In the genomic region with DNA sequence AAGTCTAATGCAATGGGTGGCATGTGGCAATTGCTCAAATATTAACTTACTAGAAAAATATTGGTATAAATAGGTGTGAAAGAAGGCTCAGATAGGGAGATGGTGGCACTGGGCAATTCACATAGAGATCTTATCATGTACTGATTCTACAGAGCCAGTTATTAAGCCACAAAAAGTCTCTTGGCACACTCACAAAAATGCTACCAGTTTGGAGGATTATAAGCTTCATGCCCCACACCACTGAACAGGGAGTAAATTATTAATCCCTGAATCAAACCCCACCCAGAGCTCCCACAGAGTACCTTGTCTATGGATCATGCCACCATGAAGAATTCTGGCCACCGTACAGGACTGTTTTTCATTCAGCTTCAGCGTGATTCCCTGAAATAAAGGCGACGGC, we compare ENCODE assay signal across 2 cellular contexts.
TF ChIP-seq lines count a peak whose summit lies in the region.

No MANE protein-coding gene starts in this region.

TF ChIP-seq in liver, 16 proteins besides CTCF, POLR2A, EP300 and RAD21:
- TF ChIP-seq, protein P1, sequence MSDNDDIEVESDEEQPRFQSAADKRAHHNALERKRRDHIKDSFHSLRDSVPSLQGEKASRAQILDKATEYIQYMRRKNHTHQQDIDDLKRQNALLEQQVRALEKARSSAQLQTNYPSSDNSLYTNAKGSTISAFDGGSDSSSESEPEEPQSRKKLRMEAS (IDR thresholded peaks at IDR 0.05), result peak; percentile 22
- TF ChIP-seq FOXA1 (IDR thresholded peaks at IDR 0.05) (no peak), SP1 (IDR thresholded peaks at IDR 0.05) (peak; percentile 13)

TF ChIP-seq in HepG2, 621 proteins besides CTCF, POLR2A, EP300 and RAD21:
- no peak for TF ChIP-seq CCDC6 (CRISPR knock-in tag; IDR thresholded peaks at IDR 0.05)
- TF ChIP-seq ZMAT3 (CRISPR knock-in tag; conservative IDR thresholded peaks at IDR 0.05), result no peak
- TF ChIP-seq FLYWCH1 (CRISPR knock-in tag; IDR thresholded peaks at IDR 0.05), result no peak
- TF ChIP-seq U2AF1 (optimal IDR thresholded peaks at IDR 0.05; ENCODE audit: low read depth, low read length), result no peak
- TF ChIP-seq, protein P2, sequence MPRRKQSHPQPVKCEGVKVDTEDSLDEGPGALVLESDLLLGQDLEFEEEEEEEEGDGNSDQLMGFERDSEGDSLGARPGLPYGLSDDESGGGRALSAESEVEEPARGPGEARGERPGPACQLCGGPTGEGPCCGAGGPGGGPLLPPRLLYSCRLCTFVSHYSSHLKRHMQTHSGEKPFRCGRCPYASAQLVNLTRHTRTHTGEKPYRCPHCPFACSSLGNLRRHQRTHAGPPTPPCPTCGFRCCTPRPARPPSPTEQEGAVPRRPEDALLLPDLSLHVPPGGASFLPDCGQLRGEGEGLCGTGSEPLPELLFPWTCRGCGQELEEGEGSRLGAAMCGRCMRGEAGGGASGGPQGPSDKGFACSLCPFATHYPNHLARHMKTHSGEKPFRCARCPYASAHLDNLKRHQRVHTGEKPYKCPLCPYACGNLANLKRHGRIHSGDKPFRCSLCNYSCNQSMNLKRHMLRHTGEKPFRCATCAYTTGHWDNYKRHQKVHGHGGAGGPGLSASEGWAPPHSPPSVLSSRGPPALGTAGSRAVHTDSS (CRISPR knock-in tag; conservative IDR thresholded peaks at IDR 0.05), result no peak
- TF ChIP-seq KLF13 (CRISPR knock-in tag; IDR thresholded peaks at IDR 0.05), result no peak
- TF ChIP-seq, protein P3, sequence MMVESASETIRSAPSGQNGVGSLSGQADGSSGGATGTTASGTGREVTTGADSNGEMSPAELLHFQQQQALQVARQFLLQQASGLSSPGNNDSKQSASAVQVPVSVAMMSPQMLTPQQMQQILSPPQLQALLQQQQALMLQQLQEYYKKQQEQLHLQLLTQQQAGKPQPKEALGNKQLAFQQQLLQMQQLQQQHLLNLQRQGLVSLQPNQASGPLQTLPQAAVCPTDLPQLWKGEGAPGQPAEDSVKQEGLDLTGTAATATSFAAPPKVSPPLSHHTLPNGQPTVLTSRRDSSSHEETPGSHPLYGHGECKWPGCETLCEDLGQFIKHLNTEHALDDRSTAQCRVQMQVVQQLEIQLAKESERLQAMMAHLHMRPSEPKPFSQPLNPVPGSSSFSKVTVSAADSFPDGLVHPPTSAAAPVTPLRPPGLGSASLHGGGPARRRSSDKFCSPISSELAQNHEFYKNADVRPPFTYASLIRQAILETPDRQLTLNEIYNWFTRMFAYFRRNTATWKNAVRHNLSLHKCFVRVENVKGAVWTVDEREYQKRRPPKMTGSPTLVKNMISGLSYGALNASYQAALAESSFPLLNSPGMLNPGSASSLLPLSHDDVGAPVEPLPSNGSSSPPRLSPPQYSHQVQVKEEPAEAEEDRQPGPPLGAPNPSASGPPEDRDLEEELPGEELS (CRISPR knock-in tag; IDR thresholded peaks at IDR 0.05), result no peak
- TF ChIP-seq SUZ12 (IDR thresholded peaks at IDR 0.05; ENCODE audit: low read depth, low read length), result no peak
- no peak for TF ChIP-seq MEF2D (CRISPR knock-in tag; IDR thresholded peaks at IDR 0.05)
TF ChIP-seq in HepG2: peak in this region for 0.
